Comparison of ENCODE assay signal across 1 cellular context in the genomic region with DNA sequence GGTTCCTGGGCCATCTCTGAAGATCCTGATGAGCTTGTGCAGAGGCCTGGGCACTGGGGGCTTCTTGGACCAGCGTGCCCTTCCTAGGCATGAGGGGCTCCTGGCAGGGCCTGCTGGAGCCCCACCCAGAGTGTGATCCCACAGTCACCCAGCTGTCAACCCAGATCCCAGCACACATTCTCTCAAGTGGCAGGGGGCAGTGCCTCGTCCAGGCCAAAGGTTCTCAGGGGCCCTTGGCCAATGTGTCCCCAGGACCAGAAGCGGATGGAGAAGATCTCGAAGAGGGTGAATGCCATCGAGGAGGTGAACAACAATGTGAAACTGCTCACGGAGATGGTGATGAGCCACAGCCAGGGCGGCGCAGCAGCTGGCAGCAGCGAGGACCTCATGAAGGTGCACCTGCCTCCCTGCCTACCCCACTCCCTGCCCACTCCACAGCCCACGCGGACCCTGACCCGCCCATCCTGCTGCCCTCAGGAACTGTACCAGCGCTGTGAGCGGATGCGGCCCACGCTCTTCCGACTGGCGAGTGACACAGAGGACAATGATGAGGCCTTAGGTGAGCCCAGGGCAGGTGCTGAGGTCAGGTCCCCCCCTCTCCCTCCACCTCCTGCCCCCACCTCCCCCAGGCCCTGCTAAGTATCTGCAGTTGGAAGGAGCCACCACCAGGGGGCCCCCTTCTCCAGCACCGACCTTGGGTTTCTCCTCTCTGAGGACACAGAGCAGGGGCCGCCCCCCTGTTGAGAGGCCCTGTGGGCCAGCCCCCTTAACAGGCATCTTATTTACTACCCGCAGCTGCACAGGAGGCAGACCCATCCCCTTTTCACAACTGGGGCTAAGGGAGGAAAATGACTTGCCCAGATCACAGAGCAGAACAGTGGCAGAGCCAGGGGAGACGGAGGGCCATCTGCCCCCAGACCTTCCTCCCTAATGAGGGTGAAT.
TF ChIP-seq lines count a peak whose summit lies in the region.

No MANE protein-coding gene starts in this region.

TF ChIP-seq in GM23338, 12 proteins besides CTCF, POLR2A, EP300 and RAD21 (continued from another document):
- TF ChIP-seq ZNF462 (CRISPR knock-in tag; IDR thresholded peaks at IDR 0.05) (no peak), NANOG (IDR thresholded peaks at IDR 0.05; ENCODE audit: borderline replicate concordance) (no peak), JUNB (IDR thresholded peaks at IDR 0.05; ENCODE audit: unreplicated experiment) (no peak), STAT1 (IDR thresholded peaks at IDR 0.05; ENCODE audit: unreplicated experiment) (no peak), ZNF114 (CRISPR knock-in tag; IDR thresholded peaks at IDR 0.05) (no peak), EZH2 (IDR thresholded peaks at IDR 0.05; ENCODE audit: low read depth, unreplicated experiment) (no peak), CREB1 (CRISPR knock-in tag; IDR thresholded peaks at IDR 0.05; ENCODE audit: low read depth) (no peak), ZNF331 (CRISPR knock-in tag; IDR thresholded peaks at IDR 0.05; ENCODE audit: low read depth) (no peak), POLR2AphosphoS5 (IDR thresholded peaks at IDR 0.05; ENCODE audit: low read depth) (no peak)
- TF ChIP-seq, protein P1, sequence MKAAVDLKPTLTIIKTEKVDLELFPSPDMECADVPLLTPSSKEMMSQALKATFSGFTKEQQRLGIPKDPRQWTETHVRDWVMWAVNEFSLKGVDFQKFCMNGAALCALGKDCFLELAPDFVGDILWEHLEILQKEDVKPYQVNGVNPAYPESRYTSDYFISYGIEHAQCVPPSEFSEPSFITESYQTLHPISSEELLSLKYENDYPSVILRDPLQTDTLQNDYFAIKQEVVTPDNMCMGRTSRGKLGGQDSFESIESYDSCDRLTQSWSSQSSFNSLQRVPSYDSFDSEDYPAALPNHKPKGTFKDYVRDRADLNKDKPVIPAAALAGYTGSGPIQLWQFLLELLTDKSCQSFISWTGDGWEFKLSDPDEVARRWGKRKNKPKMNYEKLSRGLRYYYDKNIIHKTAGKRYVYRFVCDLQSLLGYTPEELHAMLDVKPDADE (IDR thresholded peaks at IDR 0.05), result no peak
- TF ChIP-seq, protein P2, sequence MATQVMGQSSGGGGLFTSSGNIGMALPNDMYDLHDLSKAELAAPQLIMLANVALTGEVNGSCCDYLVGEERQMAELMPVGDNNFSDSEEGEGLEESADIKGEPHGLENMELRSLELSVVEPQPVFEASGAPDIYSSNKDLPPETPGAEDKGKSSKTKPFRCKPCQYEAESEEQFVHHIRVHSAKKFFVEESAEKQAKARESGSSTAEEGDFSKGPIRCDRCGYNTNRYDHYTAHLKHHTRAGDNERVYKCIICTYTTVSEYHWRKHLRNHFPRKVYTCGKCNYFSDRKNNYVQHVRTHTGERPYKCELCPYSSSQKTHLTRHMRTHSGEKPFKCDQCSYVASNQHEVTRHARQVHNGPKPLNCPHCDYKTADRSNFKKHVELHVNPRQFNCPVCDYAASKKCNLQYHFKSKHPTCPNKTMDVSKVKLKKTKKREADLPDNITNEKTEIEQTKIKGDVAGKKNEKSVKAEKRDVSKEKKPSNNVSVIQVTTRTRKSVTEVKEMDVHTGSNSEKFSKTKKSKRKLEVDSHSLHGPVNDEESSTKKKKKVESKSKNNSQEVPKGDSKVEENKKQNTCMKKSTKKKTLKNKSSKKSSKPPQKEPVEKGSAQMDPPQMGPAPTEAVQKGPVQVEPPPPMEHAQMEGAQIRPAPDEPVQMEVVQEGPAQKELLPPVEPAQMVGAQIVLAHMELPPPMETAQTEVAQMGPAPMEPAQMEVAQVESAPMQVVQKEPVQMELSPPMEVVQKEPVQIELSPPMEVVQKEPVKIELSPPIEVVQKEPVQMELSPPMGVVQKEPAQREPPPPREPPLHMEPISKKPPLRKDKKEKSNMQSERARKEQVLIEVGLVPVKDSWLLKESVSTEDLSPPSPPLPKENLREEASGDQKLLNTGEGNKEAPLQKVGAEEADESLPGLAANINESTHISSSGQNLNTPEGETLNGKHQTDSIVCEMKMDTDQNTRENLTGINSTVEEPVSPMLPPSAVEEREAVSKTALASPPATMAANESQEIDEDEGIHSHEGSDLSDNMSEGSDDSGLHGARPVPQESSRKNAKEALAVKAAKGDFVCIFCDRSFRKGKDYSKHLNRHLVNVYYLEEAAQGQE (IDR thresholded peaks at IDR 0.05; ENCODE audit: unreplicated experiment), result no peak
TF ChIP-seq in GM23338: peak in this region for 0.
